Comparison of ENCODE assay signal across 29 cellular contexts in the genomic region with DNA sequence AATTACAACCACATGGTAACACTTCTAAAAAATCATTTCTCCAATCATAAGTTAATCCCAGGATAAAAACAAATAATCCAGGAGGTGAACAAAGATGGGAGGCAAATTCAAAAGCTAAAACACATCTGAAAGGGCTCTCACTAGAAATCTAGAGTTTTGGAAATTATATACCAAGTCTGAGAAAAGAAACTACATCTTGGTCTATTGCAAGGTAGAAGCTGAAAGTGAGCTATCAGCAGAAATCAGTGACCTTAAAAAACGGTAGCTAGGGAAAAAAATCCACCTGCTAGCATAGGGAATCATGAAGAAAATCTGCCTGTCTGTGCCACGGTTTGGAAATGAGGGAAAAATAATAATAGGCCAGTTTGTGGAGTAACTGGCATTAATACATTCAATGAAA.
"Had no signal": no experiment of that assay in that cellular context is flagged by ENCODE, and none has a peak within 500 bp of the region (broad histone marks: within the 10 kb centered on the region; RNA-seq: fewer than 3 reads in every experiment).

No MANE protein-coding gene starts in this region.

- H3K27me3 ChIP-seq: neural progenitor cell, ovary, right lobe of liver, sigmoid colon, suprapubic skin, testis, tibial artery, transverse colon, upper lobe of right lung, uterus had no signal

- H3K9me3 ChIP-seq: ovary, psoas muscle, right lobe of liver, sigmoid colon, suprapubic skin, testis, tibial artery, transverse colon, upper lobe of right lung, uterus had no signal

- H3K4me2 ChIP-seq: neural progenitor cell had no signal

- H2AFZ ChIP-seq: neural progenitor cell, parathyroid adenoma had no signal

- H3K27me3 Mint-ChIP-seq: progenitor cell of endocrine pancreas; stimulated activated naive B cell treated with anti-CD40 and anti-IgM and Interleukin-4, amounts not matched to agents 10 μg/mL and 1 μg/mL and 100 μg/mL, for 72 hours; stimulated activated naive CD8-positive, alpha-beta T cell treated with anti-CD3 and anti-CD28 coated beads, Interleukin-15, Interleukin-2, amounts not matched to agents 100 ng/mL and 50 ng/mL, for 24 hours; type B pancreatic cell had no signal

- H3K4me3 ChIP-seq: neural progenitor cell, ovary, psoas muscle, right lobe of liver, sigmoid colon, suprapubic skin, testis, tibial artery, transverse colon, upper lobe of right lung, uterus had no signal

- H3K36me3 ChIP-seq: neural progenitor cell, ovary, right lobe of liver, sigmoid colon, suprapubic skin, transverse colon, upper lobe of right lung, uterus had no signal

- DNase-seq: natural killer cell; occipital lobe; ovary; posterior cingulate gyrus; psoas muscle; right cardiac atrium; right lobe of liver; sigmoid colon; small intestine; stimulated activated CD4-positive, alpha-beta T cell treated with anti-CD3 and anti-CD28 coated beads, Interleukin-15, amount 100 ng/mL, for 24 hours; stimulated activated CD4-positive, alpha-beta T cell treated with anti-CD3 and anti-CD28 coated beads, Interleukin-2, amount 100 ng/mL, for 24 hours; stimulated activated CD4-positive, alpha-beta T cell treated with anti-CD3 and anti-CD28 coated beads, Interleukin-2, amount 100 ng/mL, for 48 hours; stimulated activated CD4-positive, alpha-beta T cell treated with anti-CD3 and anti-CD28 coated beads, Interleukin-4, amount 100 ng/mL, for 24 hours; stimulated activated naive B cell treated with anti-CD40 and anti-IgM and Interleukin-4, amounts not matched to agents 10 μg/mL and 1 μg/mL and 100 μg/mL, for 72 hours; stimulated activated naive CD4-positive, alpha-beta T cell treated with Interleukin-2 at 50 U/mL for 16 hours; substantia nigra; testis; tibial artery; transverse colon; upper lobe of right lung; uterus had no signal

- H3K79me2 ChIP-seq: parathyroid adenoma had no signal

- H3K4me3 Mint-ChIP-seq: natural killer cell; nephron; neural progenitor cell; stimulated activated effector memory CD8-positive, alpha-beta T cell treated with anti-CD3 and anti-CD28 coated beads, Interleukin-12 subunit alpha, Interleukin-12 subunit beta, amount 100 ng/mL, for 72 hours; stimulated activated naive B cell treated with anti-CD40 and anti-IgM and Interleukin-4, amounts not matched to agents 10 μg/mL and 1 μg/mL and 100 μg/mL, for 72 hours; stimulated activated naive CD8-positive, alpha-beta T cell treated with anti-CD3 and anti-CD28 coated beads, Interleukin-15, Interleukin-2, amounts not matched to agents 100 ng/mL and 50 ng/mL, for 24 hours; type B pancreatic cell had no signal

- H3K4me1 ChIP-seq: neural progenitor cell, parathyroid adenoma, psoas muscle, right lobe of liver, sigmoid colon, suprapubic skin, testis, tibial artery, transverse colon, upper lobe of right lung, uterus had no signal

- H3K4me1 Mint-ChIP-seq: natural killer cell; nephron; neural progenitor cell; stimulated activated effector memory CD8-positive, alpha-beta T cell treated with anti-CD3 and anti-CD28 coated beads, Interleukin-12 subunit alpha, Interleukin-12 subunit beta, amount 100 ng/mL, for 72 hours; stimulated activated naive B cell treated with anti-CD40 and anti-IgM and Interleukin-4, amounts not matched to agents 10 μg/mL and 1 μg/mL and 100 μg/mL, for 72 hours had no signal

- H3K27ac ChIP-seq: neural progenitor cell, ovary, parathyroid adenoma, psoas muscle, right lobe of liver, sigmoid colon, suprapubic skin, testis, tibial artery, transverse colon, upper lobe of right lung, uterus had no signal

- H3K9ac ChIP-seq: neural progenitor cell, parathyroid adenoma had no signal

- H3K27ac Mint-ChIP-seq: natural killer cell; nephron; neural progenitor cell; progenitor cell of endocrine pancreas; stimulated activated effector memory CD8-positive, alpha-beta T cell treated with anti-CD3 and anti-CD28 coated beads, Interleukin-12 subunit alpha, Interleukin-12 subunit beta, amount 100 ng/mL, for 72 hours; stimulated activated naive B cell treated with anti-CD40 and anti-IgM and Interleukin-4, amounts not matched to agents 10 μg/mL and 1 μg/mL and 100 μg/mL, for 72 hours; stimulated activated naive CD8-positive, alpha-beta T cell treated with anti-CD3 and anti-CD28 coated beads, Interleukin-15, Interleukin-2, amounts not matched to agents 100 ng/mL and 50 ng/mL, for 24 hours; type B pancreatic cell had no signal

- ATAC-seq: natural killer cell; psoas muscle; right cardiac atrium; right lobe of liver; stimulated activated effector memory CD8-positive, alpha-beta T cell treated with anti-CD3 and anti-CD28 coated beads, Interleukin-12 subunit alpha, Interleukin-12 subunit beta, amount 100 ng/mL, for 72 hours; stimulated activated naive B cell treated with anti-CD40 and anti-IgM and Interleukin-4, amounts not matched to agents 10 μg/mL and 1 μg/mL and 100 μg/mL, for 72 hours; upper lobe of right lung had no signal
